Comparison of ENCODE assay signal across 8 cellular contexts in the genomic region with DNA sequence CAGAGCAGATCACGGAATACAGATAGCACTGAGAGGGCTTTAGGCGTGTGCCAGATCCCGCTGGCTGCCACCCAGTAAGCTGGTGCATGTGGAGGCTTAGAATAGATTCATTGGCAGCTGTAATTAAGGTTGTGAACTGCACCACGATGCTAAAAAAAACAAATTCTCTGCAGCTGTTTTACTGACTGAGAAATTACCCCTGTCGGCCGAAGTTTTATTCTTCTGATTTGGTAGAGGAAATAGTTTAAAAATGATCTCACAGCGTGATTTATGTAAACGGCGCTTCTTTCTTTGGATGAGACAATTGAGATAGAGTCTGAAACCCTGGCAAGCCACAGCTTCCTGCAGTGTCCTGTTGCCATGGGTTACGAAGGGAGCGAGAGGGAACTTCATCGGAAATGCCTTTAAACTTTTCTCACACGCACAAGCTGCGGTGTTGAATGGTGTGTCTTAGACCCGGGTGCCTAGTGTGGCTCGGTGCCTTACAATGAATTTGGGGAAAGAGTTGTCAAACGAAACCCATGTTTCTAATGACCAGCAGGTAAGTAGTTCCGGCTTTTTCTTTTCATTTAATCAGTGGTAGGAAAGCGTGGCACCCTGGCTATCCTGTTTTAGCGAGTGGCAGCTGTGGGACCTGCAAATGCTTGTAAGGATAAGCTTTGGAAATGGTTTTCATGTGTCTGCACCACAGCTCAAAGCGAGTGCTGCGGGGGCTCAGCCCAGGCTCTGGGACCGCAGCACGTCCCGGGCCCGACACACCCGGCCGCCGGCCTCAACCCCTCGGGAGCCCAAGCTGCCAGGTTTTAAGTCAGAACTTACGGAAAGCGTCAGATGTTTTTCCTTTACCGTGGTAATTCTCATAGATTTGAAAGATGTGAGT.
A peak's percentile ranks its signal among the peaks of the same experiment; 100 is the strongest.
DNase-seq lines count a peak whose midpoint lies in the region; ATAC-seq and TF ChIP-seq lines count a peak whose summit lies in the region.

No MANE protein-coding gene starts in this region.

- H3K27me3 ChIP-seq in MG63 (no peaks in the 10 kb centered on the region), colonic mucosa (no peaks in the 10 kb centered on the region)

- DNase-seq in ELR (ENCODE audit: low read depth) (peak; percentile 90), MG63 (peak; percentile 83), head of caudate nucleus (peak in 29 of 42 donors; percentile 41 to 84 (median 64)), retina (peak; percentile 67), NCI-H2171 (lab: John Stamatoyannopoulos, UW) (no peak), colonic mucosa (no peak)

- intact Hi-C loops in head of caudate nucleus (cut with DNase I) (no loop called here), colonic mucosa (cut with DNase I) (no loop called here)

- H3K27ac Mint-ChIP-seq in activated T-helper 17 cell treated with anti-CD3 and anti-CD28 coated beads, Interleukin-2, amount 50 U/mL, for 72 hours, result peak overlapping the region; percentile 74

- peaks cover 20% of the 10 kb centered on the region for H3K27me3 Mint-ChIP-seq in activated T-helper 17 cell treated with anti-CD3 and anti-CD28 coated beads, Interleukin-2, amount 50 U/mL, for 72 hours

- H3K36me3 Mint-ChIP-seq in activated T-helper 17 cell treated with anti-CD3 and anti-CD28 coated beads, Interleukin-2, amount 50 U/mL, for 72 hours (ENCODE audit: low read depth), result no peaks in the 10 kb centered on the region

- H3K9me3 ChIP-seq in MG63 (no peaks in the 10 kb centered on the region), colonic mucosa (no peaks in the 10 kb centered on the region)

- H3K27ac ChIP-seq in colonic mucosa, result no peak overlapping the region

- peak overlapping the region; percentile 70 for H3K4me3 Mint-ChIP-seq in activated T-helper 17 cell treated with anti-CD3 and anti-CD28 coated beads, Interleukin-2, amount 50 U/mL, for 72 hours

- H3K4me3 ChIP-seq in MG63, result peak overlapping the region; percentile 50
- no peak overlapping the region for H3K4me3 ChIP-seq in colonic mucosa

- H3K4me1 ChIP-seq in colonic mucosa, result no peaks in the 10 kb centered on the region

- peaks cover 20% of the 10 kb centered on the region for H3K4me1 Mint-ChIP-seq in activated T-helper 17 cell treated with anti-CD3 and anti-CD28 coated beads, Interleukin-2, amount 50 U/mL, for 72 hours

- ATAC-seq in activated T-helper 17 cell treated with anti-CD3 and anti-CD28 coated beads, Interleukin-2, amount 50 U/mL, for 72 hours (replicated peaks), result peak; percentile 86
- ATAC-seq in GM21526 (IDR thresholded peaks at IDR 0.05; ENCODE audit: low FRiP score, unreplicated experiment), result no peak

- H3K9me3 Mint-ChIP-seq in activated T-helper 17 cell treated with anti-CD3 and anti-CD28 coated beads, Interleukin-2, amount 50 U/mL, for 72 hours, result no peaks in the 10 kb centered on the region

- TF ChIP-seq CTCF in colonic mucosa (IDR thresholded peaks at IDR 0.05), result no peak

- H3K9ac ChIP-seq in colonic mucosa (ENCODE audit: low read depth in 2 of 2, low read length in 2 of 2), result no peak overlapping the region

- H3K36me3 ChIP-seq in MG63 (no peaks in the 10 kb centered on the region), colonic mucosa (no peaks in the 10 kb centered on the region)

Comparison
In these comparisons a context has a peak if more than half of its experiments do, and no peak if none do; other contexts are left out.
1. DNase-seq: peak in ELR (single experiment), MG63 (single experiment), head of caudate nucleus (29 of 42) and retina (single experiment); none in NCI-H2171 (single experiment) and colonic mucosa (single experiment).